ENCODE assay signal across 28 cellular contexts in the genomic region with DNA sequence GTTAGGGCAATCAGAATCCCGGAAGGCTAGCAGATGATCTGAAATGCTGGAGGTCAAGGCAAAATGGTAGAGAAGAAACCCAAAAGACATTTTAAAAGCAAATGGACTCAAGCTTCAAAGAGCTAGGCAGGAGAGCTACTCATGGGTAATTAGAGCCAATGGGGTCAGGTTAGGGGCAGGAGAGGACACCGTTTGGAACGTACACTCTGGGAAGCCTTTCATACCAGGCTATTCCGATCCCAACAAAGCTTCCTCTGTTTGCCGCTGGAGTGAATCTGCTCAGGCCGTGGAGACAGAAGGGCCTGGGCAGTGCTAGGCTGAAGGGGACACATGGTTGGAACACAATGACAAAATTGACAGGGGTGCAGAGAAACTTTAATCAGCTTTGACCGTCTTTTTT.
"Had no signal": no experiment of that assay in that cellular context is flagged by ENCODE, and none has a peak within 500 bp of the region (broad histone marks: within the 10 kb centered on the region; RNA-seq: fewer than 3 reads in every experiment).

No MANE protein-coding gene starts in this region.

- H3K4me3 ChIP-seq: colonic mucosa, gastroesophageal sphincter, heart left ventricle, left lung, pancreas, skin epidermis, spleen, testis, tibial artery, upper lobe of left lung had no signal

- H3K4me1 ChIP-seq: colonic mucosa, gastroesophageal sphincter, left lung, pancreas, spleen, tibial artery, upper lobe of left lung had no signal

- H3K36me3 Mint-ChIP-seq: naive thymus-derived CD4-positive, alpha-beta T cell; stimulated activated memory B cell treated with anti-CD40 and anti-IgM and Interleukin-4, amounts not matched to agents 10 μg/mL and 1 μg/mL and 100 μg/mL, for 72 hours had no signal

- H3K27me3 Mint-ChIP-seq: dendritic cell treated with granulocyte-macrophage colony-stimulating factor and Interleukin-4, amounts not matched to agents 40 ng/mL and 50 ng/mL, for 4 days; stimulated activated memory B cell treated with anti-CD40 and anti-IgM and Interleukin-4, amounts not matched to agents 10 μg/mL and 1 μg/mL and 100 μg/mL, for 72 hours had no signal

- H3K4me3 Mint-ChIP-seq: dendritic cell treated with granulocyte-macrophage colony-stimulating factor and Interleukin-4, amounts not matched to agents 40 ng/mL and 50 ng/mL, for 4 days; endodermal cell; naive thymus-derived CD4-positive, alpha-beta T cell; nephron progenitor cell; stimulated activated memory B cell treated with anti-CD40 and anti-IgM and Interleukin-4, amounts not matched to agents 10 μg/mL and 1 μg/mL and 100 μg/mL, for 72 hours had no signal

- H3K9me3 ChIP-seq: colonic mucosa, gastroesophageal sphincter, left lung, neutrophil, pancreas, spleen, testis, tibial artery, upper lobe of left lung had no signal

- H3K4me1 Mint-ChIP-seq: naive thymus-derived CD4-positive, alpha-beta T cell; stimulated activated memory B cell treated with anti-CD40 and anti-IgM and Interleukin-4, amounts not matched to agents 10 μg/mL and 1 μg/mL and 100 μg/mL, for 72 hours had no signal

- H3K27ac Mint-ChIP-seq: dendritic cell treated with granulocyte-macrophage colony-stimulating factor and Interleukin-4, amounts not matched to agents 40 ng/mL and 50 ng/mL, for 4 days; endodermal cell; naive thymus-derived CD4-positive, alpha-beta T cell; nephron progenitor cell; progenitor cell of endocrine pancreas; stimulated activated memory B cell treated with anti-CD40 and anti-IgM and Interleukin-4, amounts not matched to agents 10 μg/mL and 1 μg/mL and 100 μg/mL, for 72 hours had no signal

- DNase-seq: colonic mucosa; effector CD8-positive, alpha-beta T cell; endodermal cell; foreskin fibroblast; heart left ventricle; hippocampal formation; left cardiac atrium; left lung; mesendoderm; midbrain; naive thymus-derived CD4-positive, alpha-beta T cell; nephron progenitor cell; pancreas; right cardiac atrium; spleen; stimulated activated CD4-positive, alpha-beta T cell treated with anti-CD3 and anti-CD28 coated beads, Interleukin-4, amount 100 ng/mL, for 4 hours; stimulated activated naive CD8-positive, alpha-beta T cell treated with anti-CD3 and anti-CD28 coated beads, Interleukin-15, Interleukin-2, amounts not matched to agents 100 U/mL and 50 U/mL, for 24 hours; testis; tibial artery; upper lobe of left lung had no signal

- H3K27me3 ChIP-seq: colonic mucosa, heart left ventricle, left lung, neutrophil, pancreas, spleen, testis, tibial artery, upper lobe of left lung had no signal

- H3K27ac ChIP-seq: colonic mucosa, epithelial cell of prostate, gastroesophageal sphincter, heart left ventricle, left lung, neutrophil, pancreas, skin epidermis, spleen, testis, tibial artery, upper lobe of left lung had no signal

- H3K36me3 ChIP-seq: colonic mucosa, gastroesophageal sphincter, heart left ventricle, left lung, neutrophil, pancreas, spleen, tibial artery, upper lobe of left lung had no signal

- ATAC-seq: esophagus mucosa; gastroesophageal sphincter; heart left ventricle; left cardiac atrium; left lung; naive thymus-derived CD4-positive, alpha-beta T cell; pancreas; right cardiac atrium; stimulated activated memory B cell treated with anti-CD40 and anti-IgM and Interleukin-4, amounts not matched to agents 10 μg/mL and 1 μg/mL and 100 μg/mL, for 72 hours; stimulated activated naive CD8-positive, alpha-beta T cell treated with anti-CD3 and anti-CD28 coated beads, Interleukin-15, Interleukin-2, amounts not matched to agents 100 U/mL and 50 U/mL, for 24 hours had no signal

- H3K9me3 Mint-ChIP-seq: endodermal cell had no signal
